In the genomic region with DNA sequence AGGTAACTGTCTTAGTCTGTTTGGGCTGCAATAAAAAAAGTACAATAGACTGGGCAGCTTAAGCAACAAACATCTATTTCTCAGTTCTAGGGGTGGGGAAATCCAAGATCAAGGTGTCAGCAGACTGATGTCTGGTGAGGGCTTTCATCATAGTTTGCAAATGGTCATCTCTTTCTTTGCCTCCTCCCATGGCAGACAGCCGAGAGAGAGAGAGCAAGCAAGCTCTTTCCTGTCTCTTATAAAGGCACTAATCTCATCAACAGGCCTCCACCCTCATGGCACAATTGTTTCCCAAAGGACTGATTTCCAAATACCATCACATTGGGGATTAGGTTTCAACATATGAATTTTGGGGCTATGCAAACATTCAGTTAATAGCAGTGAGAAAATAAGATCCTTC, we compare ENCODE assay signal across 23 cellular contexts.
"Had no signal": no experiment of that assay in that cellular context is flagged by ENCODE, and none has a peak within 500 bp of the region (broad histone marks: within the 10 kb centered on the region; RNA-seq: fewer than 3 reads in every experiment).

No MANE protein-coding gene starts in this region.

- H3K4me1 ChIP-seq: neural progenitor cell, parathyroid adenoma, psoas muscle, right lobe of liver, sigmoid colon, stomach, thyroid gland, tibial nerve, upper lobe of left lung, vagina had no signal

- H3K4me3 ChIP-seq: neural progenitor cell, ovary, psoas muscle, right lobe of liver, sigmoid colon, stomach, thoracic aorta, thyroid gland, tibial nerve, upper lobe of left lung, vagina had no signal

- H3K4me2 ChIP-seq: neural progenitor cell had no signal

- ATAC-seq: psoas muscle; right cardiac atrium; right lobe of liver; stimulated activated effector memory CD8-positive, alpha-beta T cell treated with anti-CD3 and anti-CD28 coated beads, Interleukin-12 subunit alpha, Interleukin-12 subunit beta, amount 100 ng/mL, for 72 hours; stimulated activated naive B cell treated with anti-CD40 and anti-IgM and Interleukin-4, amounts not matched to agents 10 μg/mL and 1 μg/mL and 100 μg/mL, for 72 hours had no signal

- H3K36me3 ChIP-seq: neural progenitor cell, ovary, right lobe of liver, sigmoid colon, stomach, thoracic aorta, thyroid gland, tibial nerve, upper lobe of left lung, vagina had no signal

- H3K27me3 ChIP-seq: neural progenitor cell, ovary, right lobe of liver, sigmoid colon, stomach, thyroid gland, tibial nerve, upper lobe of left lung, vagina had no signal

- H3K27ac ChIP-seq: neural progenitor cell, ovary, parathyroid adenoma, psoas muscle, right lobe of liver, sigmoid colon, stomach, thoracic aorta, thyroid gland, tibial nerve, upper lobe of left lung, vagina had no signal

- H3K9me3 ChIP-seq: ovary, psoas muscle, right lobe of liver, sigmoid colon, stomach, thoracic aorta, thyroid gland, tibial nerve, upper lobe of left lung, vagina had no signal

- H3K79me2 ChIP-seq: parathyroid adenoma had no signal

- H3K9ac ChIP-seq: neural progenitor cell, parathyroid adenoma had no signal

- H2AFZ ChIP-seq: neural progenitor cell, parathyroid adenoma had no signal

- DNase-seq: occipital lobe; ovary; posterior cingulate gyrus; psoas muscle; right lobe of liver; sigmoid colon; small intestine; stimulated activated CD4-positive, alpha-beta T cell treated with anti-CD3 and anti-CD28 coated beads, Interleukin-15, amount 100 ng/mL, for 24 hours; stimulated activated CD4-positive, alpha-beta T cell treated with anti-CD3 and anti-CD28 coated beads, Interleukin-2, amount 100 ng/mL, for 24 hours; stimulated activated CD4-positive, alpha-beta T cell treated with anti-CD3 and anti-CD28 coated beads, Interleukin-2, amount 100 ng/mL, for 48 hours; stimulated activated CD4-positive, alpha-beta T cell treated with anti-CD3 and anti-CD28 coated beads, Interleukin-4, amount 100 ng/mL, for 24 hours; stimulated activated naive B cell treated with anti-CD40 and anti-IgM and Interleukin-4, amounts not matched to agents 10 μg/mL and 1 μg/mL and 100 μg/mL, for 72 hours; stimulated activated naive CD4-positive, alpha-beta T cell treated with Interleukin-2 at 50 U/mL for 16 hours; stomach; thyroid gland; upper lobe of left lung had no signal
